In the genomic region with DNA sequence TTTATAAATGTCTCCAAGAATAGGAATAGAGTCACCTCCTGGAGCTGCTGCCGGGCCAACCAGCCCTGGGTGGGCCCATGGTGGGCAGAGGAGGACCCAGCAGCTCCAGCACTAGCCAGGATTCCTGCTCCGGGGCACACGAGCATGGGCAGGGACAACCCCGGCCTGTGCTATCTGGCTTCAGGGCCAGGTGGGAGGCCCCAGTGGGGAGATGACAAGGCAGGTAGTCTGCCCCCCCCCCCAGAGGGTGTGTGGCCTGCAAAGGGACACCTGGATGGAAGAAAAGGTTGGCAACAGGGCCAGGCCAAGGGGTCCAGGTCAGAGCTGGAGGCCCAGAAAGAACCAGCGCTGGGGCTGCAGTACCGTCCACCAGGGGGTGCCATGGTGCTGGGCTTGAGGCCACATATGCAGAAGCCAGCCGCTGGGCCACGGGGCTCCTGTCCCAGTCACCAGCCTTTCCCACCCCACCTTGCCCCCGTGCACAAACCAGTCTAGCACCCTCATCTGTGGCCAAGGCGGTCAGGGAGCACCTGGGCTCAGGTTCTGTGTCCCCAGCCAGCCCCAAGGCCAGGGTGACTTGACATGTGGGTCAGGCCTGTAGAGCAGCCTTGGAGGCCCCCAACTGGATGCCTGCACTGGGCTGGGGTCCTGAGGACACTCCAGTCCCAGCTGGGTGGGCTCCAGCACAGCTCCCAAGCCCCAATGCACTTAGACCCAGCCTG, we compare ENCODE assay signal across 8 cellular contexts. TPM values are rescaled to one million over a fixed set of nuclear protein-coding genes. Genes with fewer than 3 reads are reported as not detected.
DNase-seq lines count a peak whose midpoint lies in the region; ATAC-seq and TF ChIP-seq lines count a peak whose summit lies in the region.

No MANE protein-coding gene starts in this region.

- WGBS in GM23248 (ENCODE audit: low coverage in 1 of 2, low lambda C conversion rate in 2 of 2, missing lambda C conversion rate in 2 of 2), 2 experiments = 15 to 33% methylated on average over 9 to 10 of the region's 10 CpGs

- no peak for ATAC-seq in GM18858 (IDR thresholded peaks at IDR 0.05; ENCODE audit: unreplicated experiment)

- H3K36me3 ChIP-seq in GM23248 (ENCODE audit: low read depth) = no peaks in the 10 kb centered on the region
- H3K36me3 ChIP-seq in NT2/D1 (ENCODE audit: insufficient read depth, insufficient read length, low read length) = no peaks in the 10 kb centered on the region
- H3K36me3 ChIP-seq in muscle layer of duodenum (ENCODE audit: control insufficient read depth in 1 of 2, insufficient read depth in 2 of 2, low read length in 2 of 2) = no peaks in the 10 kb centered on the region

- no peaks in the 10 kb centered on the region for H3K27me3 ChIP-seq in GM23248 (replicated peaks; ENCODE audit: insufficient read depth)
- H3K27me3 ChIP-seq in NT2/D1 (ENCODE audit: insufficient read depth, insufficient read length) = no peaks in the 10 kb centered on the region
- no peaks in the 10 kb centered on the region for H3K27me3 ChIP-seq in muscle layer of duodenum (ENCODE audit: low read depth, low read length)

- no peaks in the 10 kb centered on the region for H3F3A ChIP-seq in GM23248 (ENCODE audit: insufficient read depth)

- no peaks in the 10 kb centered on the region for H3K9me3 ChIP-seq in GM23248 (ENCODE audit: low read depth)
- H3K9me3 ChIP-seq in NT2/D1 (ENCODE audit: insufficient read depth, low read length) = no peaks in the 10 kb centered on the region
- H3K9me3 ChIP-seq in muscle layer of duodenum (ENCODE audit: control insufficient read depth in 1 of 2, low read length in 2 of 2) = no peaks in the 10 kb centered on the region

- H3K79me2 ChIP-seq in GM23248 (ENCODE audit: insufficient read depth) = no peaks in the 10 kb centered on the region

- in situ Hi-C loops in GM23248 (cut with MboI) = loop anchor here (25.0 kb wide), 1 partner anchor 582 kb away; the partner anchor contains the start of gene CDKN1C

- no peak overlapping the region for H3K4me3 ChIP-seq in GM23248
- no peak overlapping the region for H3K4me3 ChIP-seq in NT2/D1 (ENCODE audit: insufficient read length, low read depth)
- H3K4me3 ChIP-seq in muscle layer of duodenum (ENCODE audit: low read depth in 1 of 2, low read length in 2 of 2) = peak overlapping the region; percentile 21 to 36

- H4K20me1 ChIP-seq in GM23248 (ENCODE audit: insufficient read depth) = no peaks in the 10 kb centered on the region

- no peaks in the 10 kb centered on the region for H3K9me2 ChIP-seq in GM23248 (ENCODE audit: insufficient read depth)

- H3K4me2 ChIP-seq in GM23248 (ENCODE audit: unreplicated experiment) = peak overlapping the region; percentile 23

- H3K27ac ChIP-seq in GM23248 (peak overlapping the region; percentile 74; the same call in 1 of the 2 replicates), muscle layer of duodenum (ENCODE audit: low read length) (no peak overlapping the region)

- peak; percentile 79 for DNase-seq in AG08395 (ENCODE audit: low spot score)
- DNase-seq in GM23248 = peak; percentile 85
- peak; percentile 56 for DNase-seq in NT2/D1 (ENCODE audit: low read depth, low spot score)
- peak; percentile 84 for DNase-seq in activated T-cell treated with anti-CD3 and anti-CD28 coated beads for 4 hours
- peak; percentile 82 to 91 for DNase-seq in erythroblast (lab: John Stamatoyannopoulos, UW)
- peak; percentile 66 to 83 for DNase-seq in stimulated activated CD8-positive, alpha-beta memory T cell treated with anti-CD3 and anti-CD28 coated beads, Interleukin-7, amount 100 ng/mL, for 1 hour (ENCODE audit: low read depth in 2 of 2)

- H2AFZ ChIP-seq in GM23248 = no peak overlapping the region

- no peak for TF ChIP-seq POLR2A in erythroblast (IDR thresholded peaks at IDR 0.05; ENCODE audit: low read length)

- H3K9ac ChIP-seq in GM23248 (peak overlapping the region; percentile 66; the same call in 1 of the 2 replicates), NT2/D1 (ENCODE audit: insufficient read length, low read depth) (no peak overlapping the region)

- H3K4me1 ChIP-seq in GM23248 (ENCODE audit: insufficient read depth) (peaks cover 12% of the 10 kb centered on the region), NT2/D1 (ENCODE audit: insufficient read depth, insufficient read length) (peaks cover 16% of the 10 kb centered on the region), muscle layer of duodenum (ENCODE audit: control insufficient read depth in 1 of 2, insufficient read depth in 2 of 2, low read length in 2 of 2) (peaks cover 12 to 26% of the 10 kb centered on the region in 2 donors)

RNA-seq across cellular contexts. Expression of gene TSPAN32, which starts 3.5 kb away (rescaled TPM):
- total RNA-seq in GM23248 (2014; rRNA removed; shearing (Covaris generic)) = not detected in 2 replicates
- not detected in 2 replicates for polyA plus RNA-seq in GM23248 (2016; fragmentation: Nextera tagmentation; extraction: Ambion mirVana)

RNA-seq across cellular contexts. Expression of gene C11orf21, which starts 3.6 kb away (rescaled TPM):
- total RNA-seq in GM23248 (2014; rRNA removed; shearing (Covaris generic)) = not detected in 2 replicates
- not detected in 2 replicates for polyA plus RNA-seq in GM23248 (2016; fragmentation: Nextera tagmentation; extraction: Ambion mirVana)

RNA-seq across cellular contexts. Expression of gene ASCL2, which starts 34.9 kb away (rescaled TPM):
- not detected in 2 replicates for total RNA-seq in GM23248 (2014; rRNA removed; shearing (Covaris generic))
- polyA plus RNA-seq in GM23248 (2016; fragmentation: Nextera tagmentation; extraction: Ambion mirVana) = not detected in 2 replicates

Comparison
In these comparisons a context has a peak if more than half of its experiments do, and no peak if none do; other contexts are left out.
1. H3K4me3 ChIP-seq: peak in muscle layer of duodenum (2 of 2); none in GM23248 (single experiment) and NT2/D1 (single experiment).
2. Peak in every context shown above with its lines, with median percentiles within 50 percentile points of each other: DNase-seq.